In genomic region chr18:10295751-10296150, GRCh38 we compare ENCODE assay signal across 24 cellular contexts.
"Had no signal": no experiment of that assay in that cellular context is flagged by ENCODE, and none has a peak within 500 bp of the region (broad histone marks: within the 10 kb centered on the region; RNA-seq: fewer than 3 reads in every experiment).

No MANE protein-coding gene starts in this region.

- H3K36me3 ChIP-seq: MG63, Peyer's patch, SJCRH30 had no signal

- H3K9me3 ChIP-seq: MG63, Peyer's patch, SJCRH30 had no signal

- DNase-seq: NCI-H1092; NCI-H1105 treated with DMSO at 0.1 percent for 48 hours; NCI-H1417 treated with DMSO at 0.1 percent for 48 hours; NCI-H1930; NCI-H2081; NCI-H2107; NCI-H226; NCI-H446; NCI-H510A; NCI-H524 treated with DMSO at 0.1 percent for 48 hours; NCI-H774; NK-92 treated with Interleukin-12 subunit alpha and Interleukin-12 subunit beta, amount 100 ng/mL, for 24 hours; OCI-M1; PC-9; Peyer's patch; SHP77 treated with DMSO at 0.1 percent for 48 hours; SJCRH30 had no signal

- H3K36me3 Mint-ChIP-seq: IgD-negative memory B cell had no signal

- ATAC-seq: HepG2, K562, Right ventricle myocardium inferior, SK-N-SH treated with all-trans-retinoic acid at 6 μM for 48 hours had no signal

- H3K4me1 ChIP-seq: Peyer's patch, SJCRH30 had no signal

- H3K27ac ChIP-seq: KMS-11, PC-9, Peyer's patch, SJCRH30 had no signal

- FAIRE-seq: HepG2, K562 had no signal

- H3K27ac Mint-ChIP-seq: IgD-negative memory B cell had no signal

- H3K4me3 Mint-ChIP-seq: IgD-negative memory B cell had no signal

- H3K4me2 ChIP-seq: KMS-11, PC-9 had no signal

- H3K9ac ChIP-seq: KMS-11 had no signal

- H2AFZ ChIP-seq: PC-9 had no signal

- H3K27me3 ChIP-seq: MG63, Peyer's patch, SJCRH30 had no signal

- H3K4me3 ChIP-seq: K562, MG63, PC-9, Peyer's patch, SJCRH30 had no signal
